20 cellular contexts compared by ENCODE assay signal in the genomic region with DNA sequence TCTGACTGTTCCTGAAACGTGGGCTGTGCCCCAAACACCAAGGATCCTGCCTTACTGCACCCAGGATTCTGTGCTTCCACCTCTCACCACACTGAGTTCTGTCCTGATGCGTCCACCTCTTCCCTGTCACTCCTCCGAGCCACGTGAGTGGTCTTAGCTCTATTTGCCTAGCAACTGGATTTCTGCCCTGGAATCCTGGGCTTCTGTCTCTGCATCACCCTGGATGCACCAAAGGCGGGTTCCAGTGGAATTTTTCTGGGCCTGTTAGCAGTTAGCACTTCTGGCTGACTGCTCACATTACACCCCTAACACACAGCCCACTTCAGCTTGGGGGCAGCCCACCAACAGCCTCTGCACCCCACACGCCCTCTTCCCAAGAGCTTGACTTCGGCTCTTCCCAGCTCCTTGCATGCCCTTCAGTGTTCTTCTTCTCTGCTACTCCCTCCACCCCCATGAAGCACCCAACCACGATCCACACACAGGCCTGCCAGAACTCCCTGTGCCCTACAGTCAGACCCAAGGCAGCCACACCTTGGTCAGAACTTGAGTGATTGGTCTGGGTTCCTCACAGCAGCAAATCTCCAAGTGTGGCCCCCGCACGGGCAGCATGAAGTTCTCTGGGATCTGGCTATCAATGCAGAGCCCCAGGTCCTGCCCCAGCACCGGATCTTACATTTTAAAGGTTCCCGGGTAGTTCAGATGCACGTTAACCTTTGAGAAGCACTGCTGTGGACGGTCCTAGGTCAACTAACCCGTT.
DNase-seq lines count a peak whose midpoint lies in the region; ATAC-seq and TF ChIP-seq lines count a peak whose summit lies in the region.
"Had no signal": no experiment of that assay in that cellular context is flagged by ENCODE, and none has a peak within 500 bp of the region (broad histone marks: within the 10 kb centered on the region; RNA-seq: fewer than 3 reads in every experiment).

No MANE protein-coding gene starts in this region.

- H3K4me2 ChIP-seq in mammary epithelial cell (ENCODE audit: insufficient read depth, low read depth, low read length) = no peak overlapping the region
- H3K4me2 ChIP-seq: GM23338 had no signal

- peak overlapping the region in 2 of 3 donors; percentile 41 to 43 for H3K4me3 ChIP-seq in breast epithelium
- no peak overlapping the region for H3K4me3 ChIP-seq in mammary epithelial cell (replicated peaks in 1 of 3; ENCODE audit: insufficient read depth in 1 of 3, low read depth in 2 of 3, low read length in 3 of 3)
- H3K4me3 ChIP-seq in sigmoid colon = peak overlapping the region; percentile 17 to 39 (median 36)
- H3K4me3 ChIP-seq: GM23338 had no signal

- TF ChIP-seq EP300 in sigmoid colon (IDR thresholded peaks at IDR 0.05) = no peak

- H3K27me3 ChIP-seq in breast epithelium = no peaks in the 10 kb centered on the region
- H3K27me3 ChIP-seq in mammary epithelial cell (ENCODE audit: insufficient read depth, low read length) = no peaks in the 10 kb centered on the region
- no peaks in the 10 kb centered on the region for H3K27me3 ChIP-seq in layer of hippocampus (ENCODE audit: control insufficient read depth, insufficient read depth, low read length)
- no peaks in the 10 kb centered on the region for H3K27me3 ChIP-seq in sigmoid colon
- H3K27me3 ChIP-seq: Peyer's patch had no signal

- peak overlapping the region; percentile 25 to 92 for H3K27ac ChIP-seq in breast epithelium
- no peak overlapping the region for H3K27ac ChIP-seq in mammary epithelial cell (ENCODE audit: insufficient read depth, low read depth, low read length)
- H3K27ac ChIP-seq in layer of hippocampus (ENCODE audit: low read depth, low read length) = peak overlapping the region; percentile 92
- H3K27ac ChIP-seq in sigmoid colon = peak overlapping the region; percentile 68 to 81 (median 80)
- H3K27ac ChIP-seq: 22Rv1 had no signal

- DNase-seq in breast epithelium (ENCODE audit: low spot score in 2 of 2) (no peak), mammary epithelial cell (no peak), sigmoid colon (no peak), globus pallidus (ENCODE audit: low spot score) (no peak), NCI-H524 treated with DMSO at 0.1 percent for 48 hours (lab: John Stamatoyannopoulos, UW) (no peak)
- DNase-seq in central memory CD4-positive, alpha-beta T cell = no peak
- DNase-seq: activated B cell treated with CpG ODN at 0.5 μM for 24 hours; activated CD8-positive, alpha-beta memory T cell treated with anti-CD3 and anti-CD28 coated beads, Interleukin-2, amount 10 ng/mL, durations not matched to agents 7 days and 5 days; activated gamma-delta T cell treated with Interleukin-2 at 50 U/mL for 16 hours; CD4-positive, CD25-positive, alpha-beta regulatory T cell; DMS79 treated with DMSO at 0.1 percent for 48 hours; foreskin melanocyte; NCI-H1930; NCI-H526 treated with DMSO at 0.1 percent for 48 hours; Peyer's patch; stimulated activated CD4-positive, alpha-beta T cell treated with anti-CD3 and anti-CD28 coated beads, Interleukin-1b, Interleukin-23, amount 100 ng/mL, for 48 hours had no signal

- H2AFZ ChIP-seq in mammary epithelial cell (ENCODE audit: low read depth, low read length) = no peak overlapping the region
- H2AFZ ChIP-seq: GM23338 had no signal

- H3K9ac ChIP-seq in mammary epithelial cell (ENCODE audit: insufficient read depth, low read length) = no peak overlapping the region

- H3K4me1 ChIP-seq in breast epithelium (peaks cover 0 to 5% of the 10 kb centered on the region in 2 donors), mammary epithelial cell (ENCODE audit: insufficient read depth, low read length) (no peaks in the 10 kb centered on the region), sigmoid colon (peaks cover 0 to 21% (median 7%) of the 10 kb centered on the region in 4 donors)

- CTCF ChIA-PET in mammary epithelial cell (lab: Charles Lee; ENCODE audit: low non-redundant PET) = no interaction called here

- H3K36me3 ChIP-seq in breast epithelium (no peaks in the 10 kb centered on the region), mammary epithelial cell (ENCODE audit: insufficient read depth, low read length) (no peaks in the 10 kb centered on the region), sigmoid colon (no peaks in the 10 kb centered on the region)
- H3K36me3 ChIP-seq: Peyer's patch had no signal

- H3K9me3 ChIP-seq in breast epithelium (no peaks in the 10 kb centered on the region), mammary epithelial cell (replicated peaks; ENCODE audit: insufficient read depth, low read length) (peaks cover 35% of the 10 kb centered on the region), sigmoid colon (no peaks in the 10 kb centered on the region)
- H3K9me3 ChIP-seq: Peyer's patch had no signal

- no peak for ATAC-seq in HG03439 (IDR thresholded peaks at IDR 0.05; ENCODE audit: unreplicated experiment)
- ATAC-seq: activated CD8-positive, alpha-beta memory T cell treated with anti-CD3 and anti-CD28 coated beads, Interleukin-2, amount 10 ng/mL, durations not matched to agents 7 days and 5 days; GM23338 had no signal

- TF ChIP-seq POLR2A in breast epithelium (IDR thresholded peaks at IDR 0.05) = no peak
- TF ChIP-seq POLR2A in sigmoid colon (IDR thresholded peaks at IDR 0.05) = no peak

- no peaks in the 10 kb centered on the region for H4K20me1 ChIP-seq in mammary epithelial cell (ENCODE audit: insufficient read depth, low read length)

- in situ Hi-C loops in mammary epithelial cell (cut with MboI; ENCODE audit: low sequenced_read_pairs in 2 of 2) = no loop called here

- 63% methylated on average over 9 of the region's 15 CpGs for WGBS in mammary epithelial cell (ENCODE audit: low coverage, missing lambda C conversion rate)
- 84 to 87% methylated on average over 15 of the region's 15 CpGs for WGBS in sigmoid colon, 2 donors

- no peak for TF ChIP-seq CTCF in breast epithelium (IDR thresholded peaks at IDR 0.05)
- TF ChIP-seq CTCF in mammary epithelial cell (conservative IDR thresholded peaks at IDR 0.05 in 1 of 2, IDR thresholded peaks at IDR 0.05 in 1 of 2; ENCODE audit: extremely low read depth in 1 of 2, insufficient read depth in 1 of 2, low read depth in 1 of 2, low read length in 2 of 2) = no peak
- TF ChIP-seq CTCF in sigmoid colon (IDR thresholded peaks at IDR 0.05) = no peak

- H3K79me2 ChIP-seq in mammary epithelial cell (ENCODE audit: insufficient read depth, low read length) = no peaks in the 10 kb centered on the region

- intact Hi-C loops in breast epithelium (cut with DNase I; ENCODE audit: low total_unique reads) = no loop called here
- intact Hi-C loops in mammary epithelial cell (cut with micrococcal nuclease) = no loop called here
- intact Hi-C loops in sigmoid colon (cut with DNase I) = loop anchor here (5.0 kb wide), 1 partner anchor 92 kb away; no protein-coding TSS in a partner anchor

- no TSS peak for BruUV-seq in mammary epithelial cell (replicated peaks; lab: Mats Ljungman, UMichigan)

- dilution Hi-C loops in mammary epithelial cell (cut with HindIII; ENCODE audit: low sequenced_read_pairs) = no loop called here

Comparison
In these comparisons a context has a peak if more than half of its experiments do, and no peak if none do; other contexts are left out.
1. H3K4me3 ChIP-seq: peak in breast epithelium (2 of 3) and sigmoid colon (4 of 4); none in mammary epithelial cell (0 of 3).